In genomic region chr1:181577475-181577874, GRCh38 we compare ENCODE assay signal across 18 cellular contexts.
DNase-seq lines count a peak whose midpoint lies in the region; ATAC-seq and TF ChIP-seq lines count a peak whose summit lies in the region.
"Had no signal": no experiment of that assay in that cellular context is flagged by ENCODE, and none has a peak within 500 bp of the region (broad histone marks: within the 10 kb centered on the region; RNA-seq: fewer than 3 reads in every experiment).

No MANE protein-coding gene starts in this region.

- 96% methylated on average over 8 of the region's 8 CpGs for whole genome bisulfite sequencing in hepatocyte (ENCODE audit: low lambda C conversion rate, missing lambda C conversion rate)
- WGBS in psoas muscle, 3 donors: 86 to 88% (median 86%) methylated on average over 8 of the region's 8 CpGs

- intact Hi-C loops in dorsolateral prefrontal cortex (cut with DNase I): no loop called here
- intact Hi-C loops in posterior cingulate gyrus (cut with DNase I): no loop called here
- intact Hi-C loops in psoas muscle (cut with DNase I): no loop called here

- H3K4me1 ChIP-seq in hepatocyte (ENCODE audit: insufficient read depth) (no peaks in the 10 kb centered on the region), psoas muscle (no peaks in the 10 kb centered on the region)
- H3K4me1 ChIP-seq: BE2C had no signal

- H3K36me3 ChIP-seq in hepatocyte (replicated peaks; ENCODE audit: insufficient read depth, low read depth): no peaks in the 10 kb centered on the region
- H3K36me3 ChIP-seq in psoas muscle (ENCODE audit: insufficient read depth in 1 of 2, low read depth in 1 of 2): no peaks in the 10 kb centered on the region
- H3K36me3 ChIP-seq: BE2C had no signal

- TF ChIP-seq CTCF in dorsolateral prefrontal cortex (IDR thresholded peaks at IDR 0.05 in 54 of 56, conservative IDR thresholded peaks at IDR 0.05 in 2 of 56; ENCODE audit: low read depth in 1 of 56, partially characterized antibody in 56 of 56) (no peak), hepatocyte (IDR thresholded peaks at IDR 0.05; ENCODE audit: poor library complexity) (no peak), psoas muscle (IDR thresholded peaks at IDR 0.05) (no peak)

- H3K9me2 ChIP-seq in hepatocyte (replicated peaks; ENCODE audit: insufficient read depth): no peaks in the 10 kb centered on the region

- no peaks in the 10 kb centered on the region for H4K20me1 ChIP-seq in hepatocyte (ENCODE audit: insufficient read depth, poor library complexity, severe bottlenecking)

- no peak overlapping the region for H3K4me3 ChIP-seq in dorsolateral prefrontal cortex
- H3K4me3 ChIP-seq in hepatocyte: no peak overlapping the region
- no peak overlapping the region for H3K4me3 ChIP-seq in psoas muscle
- H3K4me3 ChIP-seq: GM12878, GM23338 had no signal

- DNase-seq in dorsolateral prefrontal cortex: peak in 7 of 10 donors; percentile 42 to 76 (median 54)
- DNase-seq in islet precursor cell: peak; percentile 3
- DNase-seq in posterior cingulate gyrus: peak in 6 of 10 donors; percentile 30 to 90 (median 71)
- DNase-seq in hepatocyte (ENCODE audit: low spot score): no peak
- DNase-seq in psoas muscle: no peak
- no peak for DNase-seq in activated CD4-positive, alpha-beta T cell treated with anti-CD3 and anti-CD28 coated beads for 1 hour
- DNase-seq: BE2C; C1 segment of cervical spinal cord; CD4-positive, CD25-positive, alpha-beta regulatory T cell; CD8-positive, alpha-beta memory T cell; COR-L47; DMS 273 treated with DMSO at 0.1 percent for 48 hours; DMS53; DND-41; EL; H7 had no signal

- ATAC-seq in psoas muscle: no peak
- ATAC-seq: GM12878, GM23338 had no signal

- H3K9me3 ChIP-seq in hepatocyte (ENCODE audit: low read depth): no peaks in the 10 kb centered on the region
- H3K9me3 ChIP-seq in psoas muscle: no peaks in the 10 kb centered on the region
- H3K9me3 ChIP-seq: BE2C had no signal

- H3K79me2 ChIP-seq in hepatocyte: no peaks in the 10 kb centered on the region

- H3K27ac ChIP-seq in dorsolateral prefrontal cortex: peak overlapping the region in 3 of 59 donors; percentile 10 to 47 (median 18)
- H3K27ac ChIP-seq in hepatocyte: no peak overlapping the region
- no peak overlapping the region for H3K27ac ChIP-seq in psoas muscle

- no peak overlapping the region for H2AFZ ChIP-seq in hepatocyte
- H2AFZ ChIP-seq: GM23338 had no signal

- no peaks in the 10 kb centered on the region for H3K27me3 ChIP-seq in dorsolateral prefrontal cortex
- H3K27me3 ChIP-seq in hepatocyte: no peaks in the 10 kb centered on the region
- peaks cover 0 to 2% (median 0%) of the 10 kb centered on the region in 3 donors for H3K27me3 ChIP-seq in psoas muscle (ENCODE audit: insufficient read depth in 3 of 3, low read length in 2 of 3)
- H3K27me3 ChIP-seq: BE2C had no signal

- H3K4me2 ChIP-seq in hepatocyte: no peak overlapping the region
- H3K4me2 ChIP-seq: GM23338 had no signal

Comparison
In these comparisons a context has a peak if more than half of its experiments do, and no peak if none do; other contexts are left out.
1. DNase-seq: peak in dorsolateral prefrontal cortex (7 of 10), islet precursor cell (single experiment) and posterior cingulate gyrus (6 of 10); none in hepatocyte (single experiment), psoas muscle (0 of 2) and activated CD4-positive, alpha-beta T cell treated with anti-CD3 and anti-CD28 coated beads for 1 hour (single experiment).